ENCODE assay signal across 8 cellular contexts in genomic region chr6:138772596-138773176, GRCh38. TPM values are rescaled to one million over a fixed set of nuclear protein-coding genes. Genes with fewer than 3 reads are reported as not detected.
DNase-seq lines count a peak whose midpoint lies in the region; ATAC-seq lines count a peak whose summit lies in the region.

No MANE protein-coding gene starts in this region.

- peak overlapping the region; percentile 84 for H3K4me3 ChIP-seq in MG63

- POLR2A ChIA-PET in naive thymus-derived CD8-positive, alpha-beta T cell (lab: Charles Lee): interaction anchor here (0.6 to 3.1 kb wide), 4 partner anchors 22 to 601 kb away, joined by 3 to 45 read pairs (median 3); partner anchors contain the start of gene CITED2

- peaks cover 3% of the 10 kb centered on the region; the same call in 1 of the 2 replicates for H3K36me3 ChIP-seq in MG63

- peak overlapping the region; percentile 97 to 100 (median 100) for H3K27ac Mint-ChIP-seq in naive thymus-derived CD8-positive, alpha-beta T cell

- peaks cover 6 to 34% (median 23%) of the 10 kb centered on the region in 4 donors for H3K4me1 Mint-ChIP-seq in naive thymus-derived CD8-positive, alpha-beta T cell

- peaks cover 0 to 1% (median 0%) of the 10 kb centered on the region in 5 donors for H3K27me3 Mint-ChIP-seq in naive thymus-derived CD8-positive, alpha-beta T cell

- no peaks in the 10 kb centered on the region for H3K9me3 ChIP-seq in MG63

- H3K27ac ChIP-seq in caudate nucleus (ENCODE audit: low read depth, low read length): peak overlapping the region; percentile 100

- ATAC-seq in GM18867 (IDR thresholded peaks at IDR 0.05; ENCODE audit: unreplicated experiment) (peak; percentile 0), GM19023 (IDR thresholded peaks at IDR 0.05; ENCODE audit: unreplicated experiment) (no peak)
- ATAC-seq in naive thymus-derived CD8-positive, alpha-beta T cell: no peak

- DNase-seq in MG63: no peak
- no peak for DNase-seq in caudate nucleus (lab: John Stamatoyannopoulos, UW)
- DNase-seq in naive thymus-derived CD8-positive, alpha-beta T cell: peak in 2 of 10 donors; percentile 1 to 10
- no peak for DNase-seq in NCI-H128 (lab: John Stamatoyannopoulos, UW; ENCODE audit: unreplicated experiment)
- DNase-seq in NAMALWA (ENCODE audit: low spot score): no peak
- DNase-seq in NCI-H1930 (lab: John Stamatoyannopoulos, UW): no peak

- H3K36me3 Mint-ChIP-seq in naive thymus-derived CD8-positive, alpha-beta T cell: peaks cover 0 to 16% (median 3%) of the 10 kb centered on the region in 3 donors

- no peaks in the 10 kb centered on the region for H3K9me3 Mint-ChIP-seq in naive thymus-derived CD8-positive, alpha-beta T cell

- H3K27me3 ChIP-seq in MG63: no peaks in the 10 kb centered on the region

- H3K4me3 Mint-ChIP-seq in naive thymus-derived CD8-positive, alpha-beta T cell: peak overlapping the region; percentile 91 to 100 (median 99)

RNA-seq across cellular contexts. Expression of gene CCDC28A, which starts 0.9 kb away (rescaled TPM):
- 15.3 and 30.8 TPM in 2 replicates for total RNA-seq in MG63 (2014; rRNA removed; shearing (Covaris generic); ENCODE audit: low replicate concordance)
- total RNA-seq in naive thymus-derived CD8-positive, alpha-beta T cell: 10 to 100 TPM; 28.9 to 30.1 TPM
- 10 to 100 TPM; 51.3 to 68.2 (median 51.8) TPM for polyA plus RNA-seq in naive thymus-derived CD8-positive, alpha-beta T cell

RNA-seq across cellular contexts. Expression of gene ECT2L, which starts 23.2 kb away (rescaled TPM):
- total RNA-seq in MG63 (2014; rRNA removed; shearing (Covaris generic); ENCODE audit: low replicate concordance): not detected in 2 replicates
- total RNA-seq in naive thymus-derived CD8-positive, alpha-beta T cell: under 1 TPM in 1 of 2 experiments, not detected in 1; 0.26 TPM
- under 1 TPM in 1 of 3 donors, not detected in 2; 0.05 TPM for polyA plus RNA-seq in naive thymus-derived CD8-positive, alpha-beta T cell
